ENCODE assay signal across 1 cellular context in genomic region chr5:142295960-142296860, GRCh38.
TF ChIP-seq lines count a peak whose summit lies in the region.

No MANE protein-coding gene starts in this region.

TF ChIP-seq in K562, 482 proteins besides CTCF, POLR2A, EP300 and RAD21 (continued from another document):
- TF ChIP-seq ELK3 (CRISPR knock-in tag; IDR thresholded peaks at IDR 0.05) = no peak
- no peak for TF ChIP-seq TEAD1 (CRISPR knock-in tag; IDR thresholded peaks at IDR 0.05)
- peak; percentile 55 for TF ChIP-seq TCF3 (CRISPR knock-in tag; IDR thresholded peaks at IDR 0.05)
- no peak for TF ChIP-seq BRF1 (IDR thresholded peaks at IDR 0.05; ENCODE audit: borderline replicate concordance, extremely low read depth, insufficient read length)
- TF ChIP-seq JUND (IDR thresholded peaks at IDR 0.05; ENCODE audit: borderline replicate concordance, low read depth, low read length) = no peak
- TF ChIP-seq JUND (tag; IDR thresholded peaks at IDR 0.05; ENCODE audit: borderline replicate concordance, low read depth, low read length) = 0 out of 3 replicates have a peak, but pooled peaks have one; percentile 17
- peak; percentile 89 for TF ChIP-seq ADNP (tag; IDR thresholded peaks at IDR 0.05)
- TF ChIP-seq ZNF408 (CRISPR knock-in tag; IDR thresholded peaks at IDR 0.05; ENCODE audit: low read depth) = no peak
- TF ChIP-seq, protein P1, sequence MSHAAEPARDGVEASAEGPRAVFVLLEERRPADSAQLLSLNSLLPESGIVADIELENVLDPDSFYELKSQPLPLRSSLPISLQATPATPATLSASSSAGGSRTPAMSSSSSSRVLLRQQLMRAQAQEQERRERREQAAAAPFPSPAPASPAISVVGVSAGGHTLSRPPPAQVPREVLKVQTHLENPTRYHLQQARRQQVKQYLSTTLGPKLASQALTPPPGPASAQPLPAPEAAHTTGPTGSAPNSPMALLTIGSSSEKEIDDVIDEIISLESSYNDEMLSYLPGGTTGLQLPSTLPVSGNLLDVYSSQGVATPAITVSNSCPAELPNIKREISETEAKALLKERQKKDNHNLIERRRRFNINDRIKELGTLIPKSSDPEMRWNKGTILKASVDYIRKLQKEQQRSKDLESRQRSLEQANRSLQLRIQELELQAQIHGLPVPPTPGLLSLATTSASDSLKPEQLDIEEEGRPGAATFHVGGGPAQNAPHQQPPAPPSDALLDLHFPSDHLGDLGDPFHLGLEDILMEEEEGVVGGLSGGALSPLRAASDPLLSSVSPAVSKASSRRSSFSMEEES (CRISPR knock-in tag; IDR thresholded peaks at IDR 0.05) = no peak
- TF ChIP-seq PURB (CRISPR knock-in tag; IDR thresholded peaks at IDR 0.05; ENCODE audit: low read depth) = no peak
- no peak for TF ChIP-seq NR0B1 (IDR thresholded peaks at IDR 0.05; ENCODE audit: partially characterized antibody)
- TF ChIP-seq KDM1A (IDR thresholded peaks at IDR 0.05) = peak; percentile 53 to 86; a peak in 3 of 4 replicates
- no peak for TF ChIP-seq CTCFL (IDR thresholded peaks at IDR 0.05; ENCODE audit: borderline replicate concordance, insufficient read depth, low read depth, low read length, poor library complexity, severe bottlenecking)
- TF ChIP-seq STAT6 (CRISPR knock-in tag; IDR thresholded peaks at IDR 0.05) = no peak
- TF ChIP-seq ZFP36 (IDR thresholded peaks at IDR 0.05; ENCODE audit: low read depth, low read length, partially characterized antibody) = no peak
- no peak for TF ChIP-seq KAT8 (IDR thresholded peaks at IDR 0.05; ENCODE audit: low read depth)
- TF ChIP-seq ZFX (CRISPR knock-in tag; IDR thresholded peaks at IDR 0.05) = no peak
- TF ChIP-seq, protein P2, sequence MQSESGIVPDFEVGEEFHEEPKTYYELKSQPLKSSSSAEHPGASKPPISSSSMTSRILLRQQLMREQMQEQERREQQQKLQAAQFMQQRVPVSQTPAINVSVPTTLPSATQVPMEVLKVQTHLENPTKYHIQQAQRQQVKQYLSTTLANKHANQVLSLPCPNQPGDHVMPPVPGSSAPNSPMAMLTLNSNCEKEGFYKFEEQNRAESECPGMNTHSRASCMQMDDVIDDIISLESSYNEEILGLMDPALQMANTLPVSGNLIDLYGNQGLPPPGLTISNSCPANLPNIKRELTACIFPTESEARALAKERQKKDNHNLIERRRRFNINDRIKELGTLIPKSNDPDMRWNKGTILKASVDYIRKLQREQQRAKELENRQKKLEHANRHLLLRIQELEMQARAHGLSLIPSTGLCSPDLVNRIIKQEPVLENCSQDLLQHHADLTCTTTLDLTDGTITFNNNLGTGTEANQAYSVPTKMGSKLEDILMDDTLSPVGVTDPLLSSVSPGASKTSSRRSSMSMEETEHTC (IDR thresholded peaks at IDR 0.05) = no peak
- TF ChIP-seq ZNF12 (CRISPR knock-in tag; IDR thresholded peaks at IDR 0.05) = no peak
TF ChIP-seq in K562: peak in this region for 23.
